Comparison of ENCODE assay signal across 10 cellular contexts in the genomic region with DNA sequence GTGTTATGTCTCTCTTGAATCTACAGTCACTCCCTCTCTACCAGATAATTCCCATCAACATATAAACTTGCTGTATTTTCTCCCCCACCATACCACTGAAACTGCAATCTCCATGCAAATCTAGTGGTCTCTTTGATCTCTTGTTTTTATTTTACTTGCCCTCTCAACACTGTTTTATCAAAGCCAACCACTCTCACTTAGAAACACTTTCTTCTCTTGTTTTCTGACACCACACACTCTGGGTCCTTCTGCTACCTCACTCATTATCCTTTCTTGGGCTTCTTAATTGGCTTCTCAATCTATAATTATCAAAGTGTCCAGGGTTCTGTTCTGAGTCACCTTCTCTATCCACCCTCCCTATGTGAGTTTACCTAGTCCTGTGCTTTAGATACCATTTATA. TPM values are rescaled to one million over a fixed set of nuclear protein-coding genes. Genes with fewer than 3 reads are reported as not detected.
DNase-seq lines count a peak whose midpoint lies in the region; ATAC-seq and TF ChIP-seq lines count a peak whose summit lies in the region.
"Had no signal": no experiment of that assay in that cellular context is flagged by ENCODE, and none has a peak within 500 bp of the region (broad histone marks: within the 10 kb centered on the region; RNA-seq: fewer than 3 reads in every experiment).

No MANE protein-coding gene starts in this region.

- H3K27ac Mint-ChIP-seq in CD4-positive, CD25-positive, alpha-beta regulatory T cell = peak overlapping the region; percentile 11 to 97 (median 70)

- peak overlapping the region; percentile 3; the same call in 1 of the 2 replicates for H3K9ac ChIP-seq in SU-DHL-6 (ENCODE audit: low read length)

- no peaks in the 10 kb centered on the region for H3K27me3 Mint-ChIP-seq in CD4-positive, CD25-positive, alpha-beta regulatory T cell

- peak overlapping the region; percentile 21 for H3K4me3 ChIP-seq in CD4-positive, CD25-positive, alpha-beta regulatory T cell (ENCODE audit: low read depth, low read length)
- H3K4me3 ChIP-seq in SU-DHL-6 (ENCODE audit: insufficient read depth, low read length, poor library complexity, severe bottlenecking) = peak overlapping the region; percentile 6
- H3K4me3 ChIP-seq in hepatocyte = no peak overlapping the region
- H3K4me3 ChIP-seq: breast epithelium had no signal

- TF ChIP-seq CTCF in SU-DHL-6 (IDR thresholded peaks at IDR 0.05; ENCODE audit: insufficient read depth, low read length, poor library complexity, severe bottlenecking) = no peak
- TF ChIP-seq CTCF in hepatocyte (IDR thresholded peaks at IDR 0.05; ENCODE audit: poor library complexity) = no peak

- H3K4me3 Mint-ChIP-seq in CD4-positive, CD25-positive, alpha-beta regulatory T cell = peak overlapping the region; percentile 87 to 97 (median 94)

- H2AFZ ChIP-seq in SU-DHL-6 (ENCODE audit: low read depth, low read length, severe bottlenecking) (no peak overlapping the region), hepatocyte (no peak overlapping the region)

- H4K20me1 ChIP-seq in SU-DHL-6 (ENCODE audit: low read depth, low read length) = no peaks in the 10 kb centered on the region
- H4K20me1 ChIP-seq in hepatocyte (ENCODE audit: insufficient read depth, poor library complexity, severe bottlenecking) = peaks cover 13% of the 10 kb centered on the region

- peaks cover 9% of the 10 kb centered on the region for H3K36me3 Mint-ChIP-seq in CD4-positive, CD25-positive, alpha-beta regulatory T cell

- H3K36me3 ChIP-seq in CD4-positive, CD25-positive, alpha-beta regulatory T cell (ENCODE audit: control insufficient read depth, insufficient read depth, low read length) = no peaks in the 10 kb centered on the region
- H3K36me3 ChIP-seq in SU-DHL-6 (ENCODE audit: low read length) = no peaks in the 10 kb centered on the region
- no peaks in the 10 kb centered on the region for H3K36me3 ChIP-seq in hepatocyte (replicated peaks; ENCODE audit: insufficient read depth, low read depth)
- H3K36me3 ChIP-seq: breast epithelium had no signal

- H3K4me1 ChIP-seq in CD4-positive, CD25-positive, alpha-beta regulatory T cell (ENCODE audit: control insufficient read depth, insufficient read depth, low read length, poor library complexity, severe bottlenecking) = peaks cover 36% of the 10 kb centered on the region
- H3K4me1 ChIP-seq in hepatocyte (ENCODE audit: insufficient read depth) = peaks cover 21% of the 10 kb centered on the region
- H3K4me1 ChIP-seq: breast epithelium had no signal

- peak in 2 of 3 donors; percentile 45 to 48 for DNase-seq in CD4-positive, CD25-positive, alpha-beta regulatory T cell
- DNase-seq in hepatocyte (ENCODE audit: low spot score) = no peak
- DNase-seq in globus pallidus (ENCODE audit: low spot score) = no peak
- DNase-seq in NK-92 (lab: John Stamatoyannopoulos, UW; ENCODE audit: unreplicated experiment) = no peak
- DNase-seq: erythroblast had no signal

- peak overlapping the region; percentile 94 for H3K4me2 ChIP-seq in SU-DHL-6 (ENCODE audit: low read depth, low read length, poor library complexity, severe bottlenecking)
- no peak overlapping the region for H3K4me2 ChIP-seq in hepatocyte

- H3K79me2 ChIP-seq in SU-DHL-6 (ENCODE audit: insufficient read depth, low read length) (peaks cover 56% of the 10 kb centered on the region), hepatocyte (peaks cover 50% of the 10 kb centered on the region)

- ATAC-seq in CD4-positive, CD25-positive, alpha-beta regulatory T cell (ENCODE audit: low read depth in 2 of 2) = no peak
- peak; percentile 32 for ATAC-seq in GM18867 (IDR thresholded peaks at IDR 0.05; ENCODE audit: unreplicated experiment)
- ATAC-seq in HG02938 (IDR thresholded peaks at IDR 0.05; ENCODE audit: unreplicated experiment) = no peak
- ATAC-seq in HG03196 (IDR thresholded peaks at IDR 0.05; ENCODE audit: unreplicated experiment) = no peak

- no peak overlapping the region for H3K27ac ChIP-seq in CD4-positive, CD25-positive, alpha-beta regulatory T cell (ENCODE audit: insufficient read depth, low read length, poor library complexity, severe bottlenecking)
- H3K27ac ChIP-seq in SU-DHL-6 (ENCODE audit: low read depth, low read length) (peak overlapping the region; percentile 60), hepatocyte (peak overlapping the region; percentile 20)

- H3K4me1 Mint-ChIP-seq in CD4-positive, CD25-positive, alpha-beta regulatory T cell = peaks cover 29 to 68% (median 47%) of the 10 kb centered on the region in 4 donors

- H3K27me3 ChIP-seq in CD4-positive, CD25-positive, alpha-beta regulatory T cell (ENCODE audit: control insufficient read depth, insufficient read depth, low read length) = no peaks in the 10 kb centered on the region
- H3K27me3 ChIP-seq in SU-DHL-6 (ENCODE audit: low read length) = no peaks in the 10 kb centered on the region
- H3K27me3 ChIP-seq in hepatocyte = no peaks in the 10 kb centered on the region
- H3K27me3 ChIP-seq: breast epithelium had no signal

- peaks cover 11% of the 10 kb centered on the region for H3F3A ChIP-seq in SU-DHL-6 (ENCODE audit: insufficient read depth)

- H3K9me3 Mint-ChIP-seq in CD4-positive, CD25-positive, alpha-beta regulatory T cell = peaks cover 0 to 2% (median 0%) of the 10 kb centered on the region in 7 donors

- H3K9me3 ChIP-seq in CD4-positive, CD25-positive, alpha-beta regulatory T cell (ENCODE audit: control insufficient read depth in 2 of 2, low read length in 2 of 2) = no peaks in the 10 kb centered on the region
- H3K9me3 ChIP-seq in SU-DHL-6 (ENCODE audit: insufficient read depth, low read length) (no peaks in the 10 kb centered on the region), hepatocyte (ENCODE audit: low read depth) (no peaks in the 10 kb centered on the region)
- H3K9me3 ChIP-seq: breast epithelium had no signal

- H3K9me2 ChIP-seq in SU-DHL-6 (replicated peaks; ENCODE audit: insufficient read depth, low read length) = no peaks in the 10 kb centered on the region
- no peaks in the 10 kb centered on the region for H3K9me2 ChIP-seq in hepatocyte (replicated peaks; ENCODE audit: insufficient read depth)

RNA-seq across cellular contexts. Expression of a gene that starts 2.0 kb away (rescaled TPM):
- 36.4 TPM for total RNA-seq in CD4-positive, CD25-positive, alpha-beta regulatory T cell
- polyA plus RNA-seq in CD4-positive, CD25-positive, alpha-beta regulatory T cell = 10 to 100 TPM; 22.0 to 30.8 (median 27.0) TPM
- 196 and 203 TPM in 2 replicates for total RNA-seq in hepatocyte
- polyA plus RNA-seq in hepatocyte = 144 and 161 TPM in 2 replicates

RNA-seq across cellular contexts. Expression of a gene that starts 23.4 kb away (rescaled TPM):
- 65.0 TPM for total RNA-seq in CD4-positive, CD25-positive, alpha-beta regulatory T cell
- polyA plus RNA-seq in CD4-positive, CD25-positive, alpha-beta regulatory T cell = 10 to 100 TPM; 14.5 to 18.3 (median 16.6) TPM
- total RNA-seq in hepatocyte = 13.7 and 14.7 TPM in 2 replicates
- 20.4 and 24.2 TPM in 2 replicates for polyA plus RNA-seq in hepatocyte

Comparison
In these comparisons a context has a peak if more than half of its experiments do, and no peak if none do; other contexts are left out.
1. DNase-seq: peak in CD4-positive, CD25-positive, alpha-beta regulatory T cell (2 of 3); none in hepatocyte (single experiment), globus pallidus (single experiment) and NK-92 (single experiment).